Comparison of ENCODE assay signal across 1 cellular context in genomic region chr2:174263989-174264388, GRCh38.
TF ChIP-seq lines count a peak whose summit lies in the region.

No MANE protein-coding gene starts in this region.

TF ChIP-seq in HepG2, 621 proteins besides CTCF, POLR2A, EP300 and RAD21 (continued from another document):
- TF ChIP-seq ZNF281 (CRISPR knock-in tag; IDR thresholded peaks at IDR 0.05; ENCODE audit: borderline replicate concordance) = no peak
- peak; percentile 58 for TF ChIP-seq ARID5B (CRISPR knock-in tag; IDR thresholded peaks at IDR 0.05)
- peak; percentile 70 for TF ChIP-seq SAP130 (CRISPR knock-in tag; IDR thresholded peaks at IDR 0.05; ENCODE audit: low read depth)
- TF ChIP-seq ZNF598 (CRISPR knock-in tag; IDR thresholded peaks at IDR 0.05; ENCODE audit: borderline replicate concordance) = no peak
- TF ChIP-seq FOXA3 (CRISPR knock-in tag; IDR thresholded peaks at IDR 0.05) = 0 out of 2 replicates have a peak, but pooled peaks have one; percentile 34
- no peak for TF ChIP-seq POGZ (CRISPR knock-in tag; IDR thresholded peaks at IDR 0.05)
- TF ChIP-seq ATF4 (CRISPR knock-in tag; IDR thresholded peaks at IDR 0.05) = peak in 1 of 2 experiments; percentile 96; a peak in 2 of 4 replicates
- TF ChIP-seq HMGXB3 (CRISPR knock-in tag; IDR thresholded peaks at IDR 0.05; ENCODE audit: borderline replicate concordance) = 0 out of 2 replicates have a peak, but pooled peaks have one; percentile 68
- peak; percentile 51; the same call in 1 of the 2 replicates for TF ChIP-seq HMG20A (CRISPR knock-in tag; IDR thresholded peaks at IDR 0.05; ENCODE audit: borderline replicate concordance)
- peak; percentile 74 for TF ChIP-seq CEBPG (CRISPR knock-in tag; IDR thresholded peaks at IDR 0.05)
- TF ChIP-seq RFX5 (IDR thresholded peaks at IDR 0.05; ENCODE audit: low read depth, low read length) = peak; percentile 20; the same call in 1 of the 2 replicates
- no peak for TF ChIP-seq ZNF383 (CRISPR knock-in tag; IDR thresholded peaks at IDR 0.05; ENCODE audit: borderline replicate concordance)
- peak; percentile 22; the same call in 1 of the 2 replicates for TF ChIP-seq CBX5 (CRISPR knock-in tag; IDR thresholded peaks at IDR 0.05; ENCODE audit: borderline replicate concordance)
- no peak for TF ChIP-seq ESRRA (CRISPR knock-in tag; IDR thresholded peaks at IDR 0.05; ENCODE audit: low read depth)
- TF ChIP-seq SOX5 (CRISPR knock-in tag; IDR thresholded peaks at IDR 0.05; ENCODE audit: borderline replicate concordance) = peak; percentile 27; the same call in 1 of the 2 replicates
- no peak for TF ChIP-seq SOX6 (IDR thresholded peaks at IDR 0.05)
- peak; percentile 26; the same call in 1 of the 2 replicates for TF ChIP-seq SOX6 (CRISPR knock-in tag; IDR thresholded peaks at IDR 0.05)
- peak; percentile 26; the same call in 1 of the 2 replicates for TF ChIP-seq FOSL1 (CRISPR knock-in tag; IDR thresholded peaks at IDR 0.05; ENCODE audit: borderline replicate concordance)
- TF ChIP-seq CEBPB (IDR thresholded peaks at IDR 0.05; ENCODE audit: borderline replicate concordance, low read depth, low read length) = peak; percentile 74; the same call in 1 of the 2 replicates
- TF ChIP-seq FOSL2 (CRISPR knock-in tag; IDR thresholded peaks at IDR 0.05) = peak; percentile 97
- TF ChIP-seq ZNF644 (CRISPR knock-in tag; IDR thresholded peaks at IDR 0.05; ENCODE audit: low read depth) = 0 out of 2 replicates have a peak, but pooled peaks have one; percentile 36
- no peak for TF ChIP-seq ZNF263 (CRISPR knock-in tag; IDR thresholded peaks at IDR 0.05)
- no peak for TF ChIP-seq SOX13 (IDR thresholded peaks at IDR 0.05)
- peak in 1 of 2 experiments; percentile 55; a peak in 1 of 4 replicates for TF ChIP-seq SOX13 (CRISPR knock-in tag; conservative IDR thresholded peaks at IDR 0.05 in 1 of 2, IDR thresholded peaks at IDR 0.05 in 1 of 2)
- TF ChIP-seq LBX2 (CRISPR knock-in tag; IDR thresholded peaks at IDR 0.05; ENCODE audit: borderline replicate concordance) = no peak
- TF ChIP-seq NFRKB (IDR thresholded peaks at IDR 0.05) = no peak
